ENCODE assay signal across 8 cellular contexts in genomic region chr1:145008388-145008787, GRCh38.
DNase-seq lines count a peak whose midpoint lies in the region; ATAC-seq and TF ChIP-seq lines count a peak whose summit lies in the region.
"Not testable (repeated sequence)": the region's sequence is repeated elsewhere in the genome, so short reads cannot be mapped to it uniquely, and the experiment has no call there.

No MANE protein-coding gene starts in this region.

- H3K27me3 Mint-ChIP-seq in naive thymus-derived CD4-positive, alpha-beta T cell = not testable (repeated sequence)

- H3K27me3 ChIP-seq in BLaER1 treated with 17β-estradiol and CSF1 and Interleukin-3, amounts not matched to agents 10 nM and 100 nM; gastroesophageal sphincter; naive thymus-derived CD4-positive, alpha-beta T cell (ENCODE audit: control insufficient read depth in 2 of 2, insufficient read depth in 2 of 2, low read length in 2 of 2): not testable (repeated sequence)

- not testable (repeated sequence) for H3K9me3 ChIP-seq in BLaER1 treated with 17β-estradiol and CSF1 and Interleukin-3, amounts not matched to agents 10 nM and 100 nM (replicated peaks in 1 of 11); gastroesophageal sphincter; naive thymus-derived CD4-positive, alpha-beta T cell (ENCODE audit: control insufficient read depth in 2 of 3, low read length in 3 of 3)

- H3K4me2 ChIP-seq in BLaER1 treated with 17β-estradiol and CSF1 and Interleukin-3, amounts not matched to agents 10 nM and 100 nM = not testable (repeated sequence)

- H3K4me3 ChIP-seq in BLaER1 treated with 17β-estradiol and CSF1 and Interleukin-3, amounts not matched to agents 10 nM and 100 nM; gastroesophageal sphincter; naive thymus-derived CD4-positive, alpha-beta T cell (ENCODE audit: low read length): not testable (repeated sequence)

- H3K9ac ChIP-seq in BLaER1 treated with 17β-estradiol and CSF1 and Interleukin-3, amounts not matched to agents 10 nM and 100 nM = not testable (repeated sequence)

- H3K27ac Mint-ChIP-seq in naive thymus-derived CD4-positive, alpha-beta T cell = not testable (repeated sequence)

- peaks cover 0 to 21% (median 6%) of the 10 kb centered on the region in 10 experiments; a peak in 13 of 20 replicates for H3K4me1 ChIP-seq in BLaER1 treated with 17β-estradiol and CSF1 and Interleukin-3, amounts not matched to agents 10 nM and 100 nM
- H3K4me1 ChIP-seq in gastroesophageal sphincter; naive thymus-derived CD4-positive, alpha-beta T cell (ENCODE audit: control insufficient read depth in 2 of 2, insufficient read depth in 2 of 2, low read length in 2 of 2): not testable (repeated sequence)

- intact Hi-C loops in naive thymus-derived CD4-positive, alpha-beta T cell (cut with micrococcal nuclease) = not testable (repeated sequence)

- H3K27ac ChIP-seq in BLaER1 treated with 17β-estradiol and CSF1 and Interleukin-3, amounts not matched to agents 10 nM and 100 nM = peak overlapping the region in 7 of 11 experiments; percentile 56 to 75 (median 67); a peak in 12 of 22 replicates
- H3K27ac ChIP-seq in gastroesophageal sphincter; naive thymus-derived CD4-positive, alpha-beta T cell (ENCODE audit: low read depth, low read length): not testable (repeated sequence)

- not testable (repeated sequence) for TF ChIP-seq POLR2A in gastroesophageal sphincter (IDR thresholded peaks at IDR 0.05)

- POLR2A ChIA-PET in naive thymus-derived CD4-positive, alpha-beta T cell (lab: Charles Lee) = not testable (repeated sequence)

- ATAC-seq in GM18909 (IDR thresholded peaks at IDR 0.05; ENCODE audit: poor library complexity, unreplicated experiment) (peak; percentile 54), GM21381 (IDR thresholded peaks at IDR 0.05; ENCODE audit: unreplicated experiment) (peak; percentile 54), HG02678 (IDR thresholded peaks at IDR 0.05; ENCODE audit: unreplicated experiment) (peak; percentile 44), HG03066 (IDR thresholded peaks at IDR 0.05; ENCODE audit: low read depth, unreplicated experiment) (peak; percentile 46), HG03571 (IDR thresholded peaks at IDR 0.05; ENCODE audit: unreplicated experiment) (peak; percentile 58), gastroesophageal sphincter (peak; percentile 63)
- peak; percentile 82 for ATAC-seq in naive thymus-derived CD4-positive, alpha-beta T cell

- H3K9me3 Mint-ChIP-seq in naive thymus-derived CD4-positive, alpha-beta T cell = not testable (repeated sequence)

- H3K4me1 Mint-ChIP-seq in naive thymus-derived CD4-positive, alpha-beta T cell = not testable (repeated sequence)

- H4K20me1 ChIP-seq in BLaER1 treated with 17β-estradiol and CSF1 and Interleukin-3, amounts not matched to agents 10 nM and 100 nM = not testable (repeated sequence)

- not testable (repeated sequence) for H3K36me3 Mint-ChIP-seq in naive thymus-derived CD4-positive, alpha-beta T cell

- CTCF ChIA-PET in naive thymus-derived CD4-positive, alpha-beta T cell (lab: Charles Lee) = not testable (repeated sequence)

- not testable (repeated sequence) for DNase-seq in naive thymus-derived CD4-positive, alpha-beta T cell

- not testable (repeated sequence) for TF ChIP-seq EP300 in gastroesophageal sphincter (IDR thresholded peaks at IDR 0.05)

- H3K4me3 Mint-ChIP-seq in naive thymus-derived CD4-positive, alpha-beta T cell = not testable (repeated sequence)

- WGBS in gastroesophageal sphincter (ENCODE audit: low coverage in 1 of 2), 2 donors = no CpG with 5 or more reads among the region's 4 CpGs

- not testable (repeated sequence) for TF ChIP-seq CTCF in gastroesophageal sphincter (IDR thresholded peaks at IDR 0.05)

- H3K36me3 ChIP-seq in BLaER1 treated with 17β-estradiol and CSF1 and Interleukin-3, amounts not matched to agents 10 nM and 100 nM; gastroesophageal sphincter; naive thymus-derived CD4-positive, alpha-beta T cell (ENCODE audit: control insufficient read depth in 2 of 3, insufficient read depth in 3 of 3, low read length in 3 of 3): not testable (repeated sequence)
